ENCODE assay signal across 8 cellular contexts in genomic region chr14:23237772-23238594, GRCh38. TPM values are rescaled to one million over a fixed set of nuclear protein-coding genes. Genes with fewer than 3 reads are reported as not detected.
A peak's percentile ranks its signal among the peaks of the same experiment; 100 is the strongest.
DNase-seq lines count a peak whose midpoint lies in the region; ATAC-seq, FAIRE-seq and TF ChIP-seq lines count a peak whose summit lies in the region.

RNF212B (plus strand) TSS chr14:23237936; CDS start chr14:23240346, 2,410 bp downstream.

- H3K36me3 ChIP-seq in smooth muscle cell (ENCODE audit: low read depth), result no peaks in the 10 kb centered on the region

- no peak within 1 kb of the TSS for H3K27ac ChIP-seq in smooth muscle cell (ENCODE audit: low read depth)

- peak; percentile 55 for FAIRE-seq in islet of Langerhans (lab: Jason Lieb, UNC)

- TF ChIP-seq CTCF in HFF-Myc (IDR thresholded peaks at IDR 0.05; ENCODE audit: low read depth, low read length, missing control alignments) (no peak), smooth muscle cell (IDR thresholded peaks at IDR 0.05; ENCODE audit: borderline replicate concordance, insufficient read depth, poor library complexity, severe bottlenecking) (no peak)

- peak; percentile 42 for DNase-seq in COR-L47 (lab: John Stamatoyannopoulos, UW)
- peak; percentile 25 for DNase-seq in HFF-Myc (ENCODE audit: extremely low read depth, low read depth)
- DNase-seq in NCI-H226, result peak; percentile 81
- DNase-seq in activated CD4-positive, CD25-positive, alpha-beta regulatory T cell treated with anti-CD3 and anti-CD28 coated beads, Interleukin-2, amount 50 U/mL, for 72 hours, result peak; percentile 87
- peak; percentile 55 for DNase-seq in central memory CD4-positive, alpha-beta T cell
- DNase-seq in smooth muscle cell (lab: John Stamatoyannopoulos, UW; ENCODE audit: unreplicated experiment), result peak; percentile 29

- ATAC-seq in HG03520 (IDR thresholded peaks at IDR 0.05; ENCODE audit: unreplicated experiment), result no peak

- H3K4me3 ChIP-seq in HFF-Myc (replicated peaks; ENCODE audit: low read depth, low read length), result no peak within 1 kb of the TSS
- peak within 1 kb of the TSS; percentile 39 for H3K4me3 ChIP-seq in smooth muscle cell

- no peaks in the 10 kb centered on the region for H3K4me1 ChIP-seq in smooth muscle cell (ENCODE audit: low read depth)

- no peak within 1 kb of the TSS for H3K9ac ChIP-seq in smooth muscle cell (ENCODE audit: low read depth)

- H3K4me2 ChIP-seq in smooth muscle cell, result peak within 1 kb of the TSS; percentile 79

- H3F3A ChIP-seq in smooth muscle cell (ENCODE audit: low read depth), result no peaks in the 10 kb centered on the region

- H3K79me2 ChIP-seq in smooth muscle cell (ENCODE audit: low read depth), result no peaks in the 10 kb centered on the region

- H2AFZ ChIP-seq in smooth muscle cell (ENCODE audit: low read depth), result peak within 1 kb of the TSS; percentile 81

- H4K20me1 ChIP-seq in smooth muscle cell (ENCODE audit: low read depth), result no peaks in the 10 kb centered on the region

- H3K27me3 ChIP-seq in smooth muscle cell (ENCODE audit: low read depth), result no peaks in the 10 kb centered on the region

- H3K9me3 ChIP-seq in smooth muscle cell (replicated peaks; ENCODE audit: low read depth), result no peaks in the 10 kb centered on the region

- 33% methylated on average over 39 of the region's 39 CpGs for WGBS in smooth muscle cell (ENCODE audit: low lambda C conversion rate)

RNA-seq across cellular contexts. Expression of gene RNF212B, which starts in this region (rescaled TPM):
- not detected in 2 replicates for total RNA-seq in smooth muscle cell
- polyA plus RNA-seq in smooth muscle cell, result not detected in 2 replicates

Comparison
In these comparisons a context has a peak if more than half of its experiments do, and no peak if none do; other contexts are left out.
1. Peak in DNase-seq, H3K4me3 ChIP-seq and H3K4me2 ChIP-seq in smooth muscle cell; RNA of the gene not detected or under 1 TPM.
2. DNase-seq: peak in every context shown above with its lines; median percentile 87 in activated CD4-positive, CD25-positive, alpha-beta regulatory T cell treated with anti-CD3 and anti-CD28 coated beads, Interleukin-2, amount 50 U/mL, for 72 hours; 81 in NCI-H226; 55 in central memory CD4-positive, alpha-beta T cell; 42 in COR-L47; 29 in smooth muscle cell; 25 in HFF-Myc.